Comparison of ENCODE assay signal across 8 cellular contexts in genomic region chr2:39492095-39492590, GRCh38. TPM values are rescaled to one million over a fixed set of nuclear protein-coding genes. Genes with fewer than 3 reads are reported as not detected.
DNase-seq lines count a peak whose midpoint lies in the region; ATAC-seq, FAIRE-seq and TF ChIP-seq lines count a peak whose summit lies in the region.

No MANE protein-coding gene starts in this region.

- peak overlapping the region; percentile 30 for H3K4me2 ChIP-seq in fibroblast of lung (ENCODE audit: extremely low read depth, insufficient read depth, low read length)

- TF ChIP-seq CTCF in RWPE2 (IDR thresholded peaks at IDR 0.05; ENCODE audit: poor library complexity, severe bottlenecking) (no peak), fibroblast of lung (conservative IDR thresholded peaks at IDR 0.05 in 1 of 2, IDR thresholded peaks at IDR 0.05 in 1 of 2; ENCODE audit: low read depth in 1 of 2, low read length in 2 of 2) (no peak), suprapubic skin (IDR thresholded peaks at IDR 0.05) (no peak)

- no peak for TF ChIP-seq EP300 in suprapubic skin (IDR thresholded peaks at IDR 0.05)

- no peak overlapping the region for H2AFZ ChIP-seq in fibroblast of lung (ENCODE audit: low read length)

- TF ChIP-seq POLR2A in suprapubic skin (IDR thresholded peaks at IDR 0.05): no peak

- H3K4me1 ChIP-seq in RWPE2 (ENCODE audit: insufficient read depth, poor library complexity, severe bottlenecking) (peaks cover 36% of the 10 kb centered on the region), fibroblast of lung (ENCODE audit: control insufficient read depth, extremely low read depth, insufficient read depth, low read length) (peaks cover 17% of the 10 kb centered on the region), small intestine (ENCODE audit: control insufficient read depth in 2 of 2, insufficient read depth in 1 of 2, low read depth in 1 of 2, low read length in 1 of 2) (no peaks in the 10 kb centered on the region), suprapubic skin (no peaks in the 10 kb centered on the region)

- H3K79me2 ChIP-seq in fibroblast of lung (ENCODE audit: control insufficient read depth, insufficient read depth, low read length): no peaks in the 10 kb centered on the region

- H4K20me1 ChIP-seq in fibroblast of lung (ENCODE audit: control insufficient read depth, extremely low read depth, insufficient read depth, low read length): no peaks in the 10 kb centered on the region

- H3K36me3 ChIP-seq in RWPE2 (ENCODE audit: low read depth): no peaks in the 10 kb centered on the region
- H3K36me3 ChIP-seq in fibroblast of lung (ENCODE audit: control insufficient read depth, insufficient read depth, low read length): no peaks in the 10 kb centered on the region
- H3K36me3 ChIP-seq in small intestine (ENCODE audit: control insufficient read depth in 2 of 2, insufficient read depth in 2 of 2, low read length in 2 of 2): no peaks in the 10 kb centered on the region
- no peaks in the 10 kb centered on the region for H3K36me3 ChIP-seq in suprapubic skin

- WGBS in small intestine, 3 donors: 16 to 27% (median 20%) methylated on average over 3 of the region's 3 CpGs
- 49% methylated on average over 3 of the region's 3 CpGs for WGBS in suprapubic skin

- no peaks in the 10 kb centered on the region for H3K9me3 ChIP-seq in RWPE2 (ENCODE audit: severe bottlenecking)
- H3K9me3 ChIP-seq in fibroblast of lung (ENCODE audit: control insufficient read depth, insufficient read depth, low read depth, low read length): no peaks in the 10 kb centered on the region
- no peaks in the 10 kb centered on the region for H3K9me3 ChIP-seq in small intestine (ENCODE audit: control insufficient read depth, low read depth)
- H3K9me3 ChIP-seq in suprapubic skin: no peaks in the 10 kb centered on the region

- peak; percentile 80 for DNase-seq in COLO829 (ENCODE audit: low spot score)
- DNase-seq in GM19239 (ENCODE audit: insufficient read length, low spot score): peak; percentile 60
- no peak for DNase-seq in RWPE2 (ENCODE audit: low spot score)
- DNase-seq in fibroblast of lung (ENCODE audit: low read depth in 2 of 2): peak; percentile 97 to 99
- DNase-seq in small intestine: peak; percentile 53
- no peak for DNase-seq in NCI-H1694 (lab: John Stamatoyannopoulos, UW)
- DNase-seq in suprapubic skin (ENCODE audit: low spot score in 2 of 2): no peak

- H3K27ac ChIP-seq in RWPE2 (ENCODE audit: poor library complexity, severe bottlenecking): peak overlapping the region; percentile 40
- H3K27ac ChIP-seq in fibroblast of lung (ENCODE audit: insufficient read depth, low read length): peak overlapping the region; percentile 75
- peak overlapping the region; percentile 41 to 70 for H3K27ac ChIP-seq in small intestine (ENCODE audit: low read depth in 1 of 2, low read length in 1 of 2)
- H3K27ac ChIP-seq in suprapubic skin: no peak overlapping the region

- FAIRE-seq in GM19239 (lab: Jason Lieb, UNC) (peak; percentile 87), small intestine (lab: Jason Lieb, UNC) (no peak)

- ATAC-seq in HG03135 (IDR thresholded peaks at IDR 0.05; ENCODE audit: unreplicated experiment) (peak; percentile 97), RWPE2 (ENCODE audit: low read depth) (peak; percentile 95)

- H3K4me3 ChIP-seq in RWPE2 (ENCODE audit: severe bottlenecking) (no peak overlapping the region), fibroblast of lung (replicated peaks in 1 of 4; ENCODE audit: control extremely low read depth in 1 of 4, insufficient read depth in 1 of 4, low read depth in 3 of 4, low read length in 4 of 4) (no peak overlapping the region), small intestine (ENCODE audit: low read depth in 1 of 2, low read length in 2 of 2) (no peak overlapping the region), suprapubic skin (no peak overlapping the region)

- H3K27me3 ChIP-seq in RWPE2 (ENCODE audit: insufficient read depth, poor library complexity, severe bottlenecking) (no peaks in the 10 kb centered on the region), fibroblast of lung (ENCODE audit: control insufficient read depth, insufficient read depth, low read length) (no peaks in the 10 kb centered on the region), small intestine (ENCODE audit: control insufficient read depth in 2 of 2, insufficient read depth in 2 of 2, low read length in 2 of 2) (no peaks in the 10 kb centered on the region), suprapubic skin (no peaks in the 10 kb centered on the region)

- peak overlapping the region; percentile 10 for H3K9ac ChIP-seq in fibroblast of lung (ENCODE audit: insufficient read depth, low read length)

RNA-seq across cellular contexts. Expression of gene MAP4K3, which starts 55.1 kb away (rescaled TPM):
- total RNA-seq in fibroblast of lung: 24.9 and 40.8 TPM in 2 replicates
- 32.1 and 75.7 TPM in 2 replicates for polyA plus RNA-seq in fibroblast of lung
- 16.9 and 38.9 TPM in 2 replicates for polyA plus RNA-seq in fibroblast of lung (2012)
- polyA minus RNA-seq in fibroblast of lung (ENCODE audit: low replicate concordance): 3.5 and 7.5 TPM in 2 replicates
- polyA plus RNA-seq in small intestine: 10 to 100 TPM in 2 of 3 donors, 1 to 10 TPM in 1; 9.5 to 14.1 (median 13.8) TPM
- total RNA-seq in suprapubic skin: 10 to 100 TPM; 26.3 to 59.9 (median 37.8) TPM

Comparison
In these comparisons a context has a peak if more than half of its experiments do, and no peak if none do; other contexts are left out.
1. DNase-seq: peak in COLO829 (single experiment), GM19239 (single experiment), fibroblast of lung (2 of 2) and small intestine (single experiment); none in RWPE2 (single experiment), NCI-H1694 (single experiment) and suprapubic skin (0 of 2).